In the genomic region with DNA sequence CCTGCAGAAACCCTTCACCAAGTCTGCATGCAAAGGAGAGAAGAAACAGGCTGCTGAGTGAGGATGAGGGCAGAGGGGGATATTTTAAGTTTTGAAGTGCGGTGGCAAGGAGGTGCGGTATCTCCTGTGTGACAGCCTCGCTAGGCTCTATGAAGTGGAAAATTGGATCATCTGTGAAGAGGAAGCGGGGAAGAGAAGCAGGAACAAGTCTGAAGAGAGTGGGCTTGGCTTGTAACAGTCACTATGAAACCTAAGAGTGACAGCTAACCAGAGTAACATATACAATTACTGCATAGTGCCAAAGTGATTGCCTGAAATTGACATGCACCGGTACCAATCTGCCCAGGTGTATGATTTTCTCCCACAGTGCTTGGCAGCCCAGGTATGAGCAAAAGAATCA, we compare ENCODE assay signal across 10 cellular contexts.
A peak's percentile ranks its signal among the peaks of the same experiment; 100 is the strongest.
DNase-seq lines count a peak whose midpoint lies in the region; ATAC-seq and TF ChIP-seq lines count a peak whose summit lies in the region.
"Had no signal": no experiment of that assay in that cellular context is flagged by ENCODE, and none has a peak within 500 bp of the region (broad histone marks: within the 10 kb centered on the region; RNA-seq: fewer than 3 reads in every experiment).

No MANE protein-coding gene starts in this region.

- H3K27ac Mint-ChIP-seq in activated CD4-positive, alpha-beta memory T cell treated with anti-CD3 and anti-CD28 coated beads for 36 hours, result peak overlapping the region; percentile 88

- no peaks in the 10 kb centered on the region for H3K27me3 Mint-ChIP-seq in activated CD4-positive, alpha-beta memory T cell treated with anti-CD3 and anti-CD28 coated beads for 36 hours

- POLR2A ChIA-PET in activated CD4-positive, alpha-beta memory T cell treated with anti-CD3 and anti-CD28 coated beads for 36 hours (lab: Charles Lee), result interaction anchor here (0.6 to 3.7 kb wide), 8 partner anchors 8 to 66 kb away, joined by 3 to 25 read pairs (median 3); no protein-coding TSS in a partner anchor

- H3K9me3 ChIP-seq in BLaER1 treated with 17β-estradiol and CSF1 and Interleukin-3, amounts not matched to agents 10 nM and 100 nM (replicated peaks in 1 of 11), result peaks cover 0 to 9% (median 0%) of the 10 kb centered on the region in 11 experiments; a peak in 5 of 22 replicates
- H3K9me3 ChIP-seq in WERI-Rb-1 (ENCODE audit: severe bottlenecking), result no peaks in the 10 kb centered on the region
- H3K9me3 ChIP-seq in gastrocnemius medialis, result no peaks in the 10 kb centered on the region

- H3K9me3 Mint-ChIP-seq in activated CD4-positive, alpha-beta memory T cell treated with anti-CD3 and anti-CD28 coated beads for 36 hours, result peaks cover 14% of the 10 kb centered on the region

- H3K4me1 Mint-ChIP-seq in activated CD4-positive, alpha-beta memory T cell treated with anti-CD3 and anti-CD28 coated beads for 36 hours (ENCODE audit: low read depth), result peaks cover 80% of the 10 kb centered on the region

- DNase-seq in activated CD4-positive, alpha-beta memory T cell treated with anti-CD3 and anti-CD28 coated beads for 36 hours, result peak; percentile 37
- no peak for DNase-seq in WERI-Rb-1
- DNase-seq in HPDE6-E6E7 (ENCODE audit: extremely low spot score), result no peak
- DNase-seq in GM10266 (ENCODE audit: extremely low spot score), result no peak
- no peak for DNase-seq in gastrocnemius medialis
- DNase-seq: Calu3, NCI-H1092 treated with DMSO at 0.1 percent for 48 hours had no signal

- H3K9ac ChIP-seq in BLaER1 treated with 17β-estradiol and CSF1 and Interleukin-3, amounts not matched to agents 10 nM and 100 nM, result 0 out of 22 replicates have a peak overlapping the region, but pooled peaks of 1 of the 11 experiments have one; percentile 6

- no peak for TF ChIP-seq POLR2A in gastrocnemius medialis (IDR thresholded peaks at IDR 0.05)

- H3K27me3 ChIP-seq in BLaER1 treated with 17β-estradiol and CSF1 and Interleukin-3, amounts not matched to agents 10 nM and 100 nM, result no peaks in the 10 kb centered on the region
- no peaks in the 10 kb centered on the region for H3K27me3 ChIP-seq in WERI-Rb-1 (ENCODE audit: insufficient read depth, low read depth, severe bottlenecking)
- no peaks in the 10 kb centered on the region for H3K27me3 ChIP-seq in gastrocnemius medialis

- H3K36me3 Mint-ChIP-seq in activated CD4-positive, alpha-beta memory T cell treated with anti-CD3 and anti-CD28 coated beads for 36 hours, result peaks cover 30% of the 10 kb centered on the region

- H3K4me3 ChIP-seq in BLaER1 treated with 17β-estradiol and CSF1 and Interleukin-3, amounts not matched to agents 10 nM and 100 nM, result no peak overlapping the region
- H3K4me3 ChIP-seq in WERI-Rb-1 (ENCODE audit: low read depth, low read length) (no peak overlapping the region), gastrocnemius medialis (no peak overlapping the region)

- TF ChIP-seq CTCF in WERI-Rb-1 (IDR thresholded peaks at IDR 0.05; ENCODE audit: low read depth, low read length) (no peak), GM10266 (IDR thresholded peaks at IDR 0.05; ENCODE audit: control insufficient read depth, insufficient read depth, low read depth, missing control alignments) (no peak), gastrocnemius medialis (IDR thresholded peaks at IDR 0.05 in 4 of 5, conservative IDR thresholded peaks at IDR 0.05 in 1 of 5) (no peak)

- peak overlapping the region; percentile 36 to 69 (median 55) for H3K4me2 ChIP-seq in BLaER1 treated with 17β-estradiol and CSF1 and Interleukin-3, amounts not matched to agents 10 nM and 100 nM

- CTCF ChIA-PET in activated CD4-positive, alpha-beta memory T cell treated with anti-CD3 and anti-CD28 coated beads for 36 hours (lab: Charles Lee), result interaction anchor here (0.7 to 1.8 kb wide), 2 partner anchors 19 to 40 kb away, joined by 4 to 13 read pairs; no protein-coding TSS in a partner anchor

- ATAC-seq in GM18867 (IDR thresholded peaks at IDR 0.05; ENCODE audit: unreplicated experiment), result peak; percentile 40
- peak; percentile 49 for ATAC-seq in HG02870 (IDR thresholded peaks at IDR 0.05; ENCODE audit: unreplicated experiment)
- no peak for ATAC-seq in gastrocnemius medialis

- H3K4me3 Mint-ChIP-seq in activated CD4-positive, alpha-beta memory T cell treated with anti-CD3 and anti-CD28 coated beads for 36 hours, result peak overlapping the region; percentile 64

- peaks cover 0 to 70% (median 20%) of the 10 kb centered on the region in 11 experiments; a peak in 14 of 22 replicates for H3K36me3 ChIP-seq in BLaER1 treated with 17β-estradiol and CSF1 and Interleukin-3, amounts not matched to agents 10 nM and 100 nM
- H3K36me3 ChIP-seq in WERI-Rb-1 (no peaks in the 10 kb centered on the region), gastrocnemius medialis (peaks cover 0 to 18% of the 10 kb centered on the region in 2 donors)

- intact Hi-C loops in activated CD4-positive, alpha-beta memory T cell treated with anti-CD3 and anti-CD28 coated beads for 36 hours (cut with micrococcal nuclease), result loop anchor here (1.0 kb wide), 1 partner anchor 10 kb away; no protein-coding TSS in a partner anchor
- intact Hi-C loops in gastrocnemius medialis (cut with DNase I; ENCODE audit: low total_unique reads), result no loop called here

- in situ Hi-C loops in gastrocnemius medialis (cut with MboI; ENCODE audit: low sequenced_read_pairs in 4 of 4), result no loop called here

- no peak overlapping the region for H3K27ac ChIP-seq in BLaER1 treated with 17β-estradiol and CSF1 and Interleukin-3, amounts not matched to agents 10 nM and 100 nM
- H3K27ac ChIP-seq in WERI-Rb-1, result no peak overlapping the region
- H3K27ac ChIP-seq in gastrocnemius medialis, result peak overlapping the region in 2 of 4 donors; percentile 16 to 43

- peaks cover 6 to 100% (median 77%) of the 10 kb centered on the region in 11 experiments; a peak in 19 of 22 replicates for H4K20me1 ChIP-seq in BLaER1 treated with 17β-estradiol and CSF1 and Interleukin-3, amounts not matched to agents 10 nM and 100 nM

- H3K4me1 ChIP-seq in BLaER1 treated with 17β-estradiol and CSF1 and Interleukin-3, amounts not matched to agents 10 nM and 100 nM, result peaks cover 13 to 33% (median 20%) of the 10 kb centered on the region in 10 experiments
- H3K4me1 ChIP-seq in gastrocnemius medialis, result peaks cover 93% of the 10 kb centered on the region in 2 donors

Comparison
In these comparisons a context has a peak if more than half of its experiments do, and no peak if none do; other contexts are left out.
1. ATAC-seq: peak in GM18867 (single experiment) and HG02870 (single experiment); none in gastrocnemius medialis (0 of 2).